2 cellular contexts compared by ENCODE assay signal in the genomic region with DNA sequence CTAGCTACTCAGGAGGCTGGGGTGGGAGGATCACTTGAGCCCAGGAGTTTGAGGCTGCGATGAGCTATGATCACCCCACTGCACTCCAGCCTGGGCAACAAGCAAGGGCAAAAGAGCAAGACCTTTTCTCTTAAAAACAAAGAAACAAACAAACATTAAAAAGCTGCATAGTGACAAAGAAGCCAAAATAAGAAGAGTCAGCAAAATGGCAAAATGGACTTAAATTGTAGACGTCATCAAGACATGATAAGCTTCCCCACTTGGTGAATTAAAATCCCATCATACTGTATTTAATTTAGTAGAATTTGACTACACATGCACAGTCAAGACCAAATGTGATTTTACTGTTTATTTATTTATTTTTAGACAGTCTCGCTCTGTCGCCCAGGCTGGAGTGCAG.
TF ChIP-seq lines count a peak whose summit lies in the region.

No MANE protein-coding gene starts in this region.

TF ChIP-seq in A549, 52 proteins besides CTCF, POLR2A, EP300 and RAD21:
- TF ChIP-seq, protein P1, sequence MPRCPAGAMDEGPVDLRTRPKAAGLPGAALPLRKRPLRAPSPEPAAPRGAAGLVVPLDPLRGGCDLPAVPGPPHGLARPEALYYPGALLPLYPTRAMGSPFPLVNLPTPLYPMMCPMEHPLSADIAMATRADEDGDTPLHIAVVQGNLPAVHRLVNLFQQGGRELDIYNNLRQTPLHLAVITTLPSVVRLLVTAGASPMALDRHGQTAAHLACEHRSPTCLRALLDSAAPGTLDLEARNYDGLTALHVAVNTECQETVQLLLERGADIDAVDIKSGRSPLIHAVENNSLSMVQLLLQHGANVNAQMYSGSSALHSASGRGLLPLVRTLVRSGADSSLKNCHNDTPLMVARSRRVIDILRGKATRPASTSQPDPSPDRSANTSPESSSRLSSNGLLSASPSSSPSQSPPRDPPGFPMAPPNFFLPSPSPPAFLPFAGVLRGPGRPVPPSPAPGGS (IDR thresholded peaks at IDR 0.05) = no peak
- peak; percentile 86 for TF ChIP-seq MAFK (IDR thresholded peaks at IDR 0.05; ENCODE audit: partially characterized antibody)

TF ChIP-seq in IMR-90, 13 proteins besides CTCF, POLR2A, EP300 and RAD21:
- TF ChIP-seq MAFK (IDR thresholded peaks at IDR 0.05; ENCODE audit: low read depth, low read length) = peak; percentile 86
- TF ChIP-seq, protein P2, sequence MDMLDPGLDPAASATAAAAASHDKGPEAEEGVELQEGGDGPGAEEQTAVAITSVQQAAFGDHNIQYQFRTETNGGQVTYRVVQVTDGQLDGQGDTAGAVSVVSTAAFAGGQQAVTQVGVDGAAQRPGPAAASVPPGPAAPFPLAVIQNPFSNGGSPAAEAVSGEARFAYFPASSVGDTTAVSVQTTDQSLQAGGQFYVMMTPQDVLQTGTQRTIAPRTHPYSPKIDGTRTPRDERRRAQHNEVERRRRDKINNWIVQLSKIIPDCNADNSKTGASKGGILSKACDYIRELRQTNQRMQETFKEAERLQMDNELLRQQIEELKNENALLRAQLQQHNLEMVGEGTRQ (IDR thresholded peaks at IDR 0.05; ENCODE audit: low read depth, low read length) = no peak
